10 cellular contexts compared by ENCODE assay signal in the genomic region with DNA sequence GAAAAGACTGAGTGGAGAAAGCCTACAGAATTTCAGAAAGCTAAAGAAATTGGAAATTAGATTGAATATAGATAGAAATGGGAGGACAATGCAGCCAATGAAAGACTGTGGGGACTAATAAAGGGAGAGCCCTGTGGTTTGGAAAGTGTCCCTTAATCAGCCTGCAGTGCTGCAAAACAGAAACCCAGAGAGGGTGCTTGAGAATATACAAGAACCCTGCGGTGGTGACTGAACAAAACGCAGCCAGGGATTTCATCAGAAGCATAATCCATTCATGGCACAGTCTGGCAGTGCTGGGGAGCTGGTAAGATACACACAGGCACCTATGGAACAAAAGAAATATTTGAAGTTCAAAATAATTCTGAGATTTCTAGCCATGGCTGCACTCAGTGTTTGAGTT. TPM values are rescaled to one million over a fixed set of nuclear protein-coding genes. Genes with fewer than 3 reads are reported as not detected.
DNase-seq lines count a peak whose midpoint lies in the region; TF ChIP-seq lines count a peak whose summit lies in the region.
"Had no signal": no experiment of that assay in that cellular context is flagged by ENCODE, and none has a peak within 500 bp of the region (broad histone marks: within the 10 kb centered on the region; RNA-seq: fewer than 3 reads in every experiment).

No MANE protein-coding gene starts in this region.

- no peaks in the 10 kb centered on the region for H3K9me3 ChIP-seq in ascending aorta
- H3K9me3 ChIP-seq: A549 had no signal

- no peaks in the 10 kb centered on the region for H3K4me1 ChIP-seq in ascending aorta
- H3K4me1 ChIP-seq: A549 had no signal

- TF ChIP-seq CTCF in brain microvascular endothelial cell (IDR thresholded peaks at IDR 0.05; ENCODE audit: low read depth, low read length, missing control alignments) (no peak), ascending aorta (IDR thresholded peaks at IDR 0.05) (no peak)

- H3K27me3 ChIP-seq in brain microvascular endothelial cell (replicated peaks) (no peaks in the 10 kb centered on the region), ascending aorta (no peaks in the 10 kb centered on the region)

- H3K36me3 ChIP-seq in brain microvascular endothelial cell (replicated peaks) (no peaks in the 10 kb centered on the region), ascending aorta (no peaks in the 10 kb centered on the region)

- H3K27ac ChIP-seq in brain microvascular endothelial cell: peak overlapping the region; percentile 20
- no peak overlapping the region for H3K27ac ChIP-seq in ascending aorta
- H3K27ac ChIP-seq: A549 had no signal

- H3K4me3 ChIP-seq in brain microvascular endothelial cell (ENCODE audit: low read depth, low read length) (no peak overlapping the region), ascending aorta (no peak overlapping the region)
- H3K4me3 ChIP-seq: A549, K562 had no signal

- in situ Hi-C loops in brain microvascular endothelial cell (cut with HindIII; ENCODE audit: low pct_ligation_motif_present, low sequenced_read_pairs): no loop called here

- DNase-seq in NCI-H82 (lab: John Stamatoyannopoulos, UW) (peak; percentile 46), NCI-H82 treated with DMSO at 0.1 percent for 48 hours (lab: John Stamatoyannopoulos, UW; ENCODE audit: unreplicated experiment) (no peak), NCI-H460 (ENCODE audit: extremely low read depth, low read depth) (peak; percentile 28), brain microvascular endothelial cell (no peak), renal cortical epithelial cell (ENCODE audit: low read depth) (peak; percentile 30), NOMO-1 treated with dmso at 0.1 percent for 144 hours (lab: John Stamatoyannopoulos, UW; ENCODE audit: unreplicated experiment) (no peak), amniotic stem cell (lab: John Stamatoyannopoulos, UW) (no peak), ascending aorta (ENCODE audit: low spot score in 2 of 2) (no peak)

- intact Hi-C loops in ascending aorta (cut with DNase I): no loop called here

RNA-seq across cellular contexts. Expression of a gene that starts 19.1 kb away (rescaled TPM):
- 19.3 and 22.4 TPM in 2 replicates for total RNA-seq in NCI-H460 (2014; rRNA removed; shearing (Covaris generic))
- 9.2 and 15.5 TPM in 2 replicates for polyA plus RNA-seq in NCI-H460 (2014; cell fraction: nucleus; rRNA removed)
- 11.3 and 18.7 TPM in 2 replicates for total RNA-seq in renal cortical epithelial cell
- 4.3 TPM for total RNA-seq in ascending aorta

RNA-seq across cellular contexts. Expression of a gene that starts 41.4 kb away (rescaled TPM):
- not detected in 2 replicates for total RNA-seq in NCI-H460 (2014; rRNA removed; shearing (Covaris generic))
- polyA plus RNA-seq in NCI-H460 (2014; cell fraction: nucleus; rRNA removed): not detected in 2 replicates
- total RNA-seq in renal cortical epithelial cell (not detected in 2 replicates), ascending aorta (not detected)
- polyA plus RNA-seq: A549, K562 had no signal

Comparison
In these comparisons a context has a peak if more than half of its experiments do, and no peak if none do; other contexts are left out.
1. DNase-seq: peak in NCI-H82 (single experiment), NCI-H460 (single experiment) and renal cortical epithelial cell (single experiment); none in NCI-H82 treated with DMSO at 0.1 percent for 48 hours (single experiment), brain microvascular endothelial cell (single experiment), NOMO-1 treated with dmso at 0.1 percent for 144 hours (single experiment), amniotic stem cell (single experiment) and ascending aorta (0 of 2).